8 cellular contexts compared by ENCODE assay signal in genomic region chr1:56831874-56832693, GRCh38. TPM values are rescaled to one million over a fixed set of nuclear protein-coding genes. Genes with fewer than 3 reads are reported as not detected.
DNase-seq lines count a peak whose midpoint lies in the region; ATAC-seq and TF ChIP-seq lines count a peak whose summit lies in the region.

No MANE protein-coding gene starts in this region.

- H3K27ac ChIP-seq in left ventricle myocardium inferior (replicated peaks) = no peak overlapping the region

- no peaks in the 10 kb centered on the region for H3K9me3 ChIP-seq in adipocyte (ENCODE audit: control insufficient read depth, low read length)
- no peaks in the 10 kb centered on the region for H3K9me3 ChIP-seq in left ventricle myocardium inferior (replicated peaks)

- H3K27me3 ChIP-seq in adipocyte (replicated peaks; ENCODE audit: control insufficient read depth, insufficient read depth, low read length) (no peaks in the 10 kb centered on the region), left ventricle myocardium inferior (ENCODE audit: low read depth) (peaks cover 25% of the 10 kb centered on the region)

- TF ChIP-seq CTCF in left ventricle myocardium inferior (IDR thresholded peaks at IDR 0.05; ENCODE audit: borderline replicate concordance) = peak; percentile 97
- TF ChIP-seq CTCF in retinal pigment epithelial cell (conservative IDR thresholded peaks at IDR 0.05; ENCODE audit: low read depth, low read length) = peak; percentile 95

- intact Hi-C loops in left ventricle myocardium inferior (cut with micrococcal nuclease) = no loop called here

- DNase-seq in DMS53 (lab: John Stamatoyannopoulos, UW) = peak; percentile 87
- peak; percentile 96 for DNase-seq in M059J (ENCODE audit: low read depth)
- peak; percentile 58 for DNase-seq in SW480 (ENCODE audit: low spot score)
- peak; percentile 92 for DNase-seq in adipocyte (ENCODE audit: low read depth)
- peak; percentile 47 for DNase-seq in left ventricle myocardium inferior
- peak; percentile 73 for DNase-seq in retinal pigment epithelial cell (ENCODE audit: low read depth)
- no peak for DNase-seq in mesenteric fat pad (ENCODE audit: low spot score)

- H3K36me3 ChIP-seq in adipocyte (ENCODE audit: control insufficient read depth, insufficient read depth, low read length, severe bottlenecking) = no peaks in the 10 kb centered on the region
- H3K36me3 ChIP-seq in left ventricle myocardium inferior = no peaks in the 10 kb centered on the region

- H3K4me1 ChIP-seq in adipocyte (ENCODE audit: control insufficient read depth, insufficient read depth, low read length) (peaks cover 11% of the 10 kb centered on the region), left ventricle myocardium inferior (no peaks in the 10 kb centered on the region)

- peak overlapping the region; percentile 66 for H3K9ac ChIP-seq in adipocyte (ENCODE audit: low read length)

- H3K4me3 ChIP-seq in adipocyte (ENCODE audit: low read length) (peak overlapping the region; percentile 66), left ventricle myocardium inferior (no peak overlapping the region), retinal pigment epithelial cell (ENCODE audit: low read length) (no peak overlapping the region)

- peak; percentile 85 for ATAC-seq in GM21576 (IDR thresholded peaks at IDR 0.05; ENCODE audit: unreplicated experiment)

RNA-seq across cellular contexts. Expression of gene FYB2, which starts 12.9 kb away (rescaled TPM):
- not detected in 2 replicates for total RNA-seq in M059J (2014; rRNA removed; shearing (Covaris generic))
- total RNA-seq in left ventricle myocardium inferior = 5.7 TPM
- total RNA-seq in mesenteric fat pad = not detected

RNA-seq across cellular contexts. Expression of gene C8A, which starts 22.5 kb away (rescaled TPM):
- not detected in 2 replicates for total RNA-seq in M059J (2014; rRNA removed; shearing (Covaris generic))
- total RNA-seq in left ventricle myocardium inferior = not detected
- not detected for total RNA-seq in mesenteric fat pad
